In the genomic region with DNA sequence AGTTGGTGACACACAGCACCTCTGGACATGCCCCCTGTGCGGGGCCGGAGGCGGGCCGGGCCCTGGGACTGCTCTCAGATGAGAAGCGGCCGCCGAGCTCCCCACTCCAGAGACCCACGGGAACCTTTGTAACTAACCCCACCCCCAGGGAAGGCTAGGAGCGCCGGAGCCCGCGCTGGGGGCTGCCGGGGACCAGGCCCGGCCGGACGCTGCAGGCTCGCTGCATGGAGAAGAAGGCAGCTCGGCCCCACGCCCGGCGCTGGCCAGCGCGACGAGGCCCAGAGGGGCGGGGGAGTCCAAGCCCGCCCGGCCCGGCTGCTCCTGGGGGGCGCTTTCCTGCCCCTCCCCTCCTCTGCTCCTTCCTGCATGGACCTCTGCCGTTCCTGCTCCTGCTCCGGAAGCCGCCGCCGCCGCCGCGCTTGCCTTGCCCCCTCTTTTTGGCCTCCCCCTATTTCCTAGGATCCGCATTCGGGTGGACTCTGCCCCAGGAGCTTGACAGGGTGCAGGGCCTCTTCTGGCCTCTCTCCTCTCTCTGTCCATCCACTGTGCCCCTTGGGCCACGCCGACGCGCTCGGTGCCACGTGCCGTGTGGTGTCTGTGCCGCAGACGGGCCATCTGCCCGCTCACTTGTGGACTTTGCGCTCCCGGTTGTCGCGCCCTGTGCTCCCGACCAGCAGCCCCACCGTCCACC, we compare ENCODE assay signal across 21 cellular contexts. TPM values are rescaled to one million over a fixed set of nuclear protein-coding genes. Genes with fewer than 3 reads are reported as not detected.
"Had no signal": no experiment of that assay in that cellular context is flagged by ENCODE, and none has a peak within 500 bp of the region (broad histone marks: within the 10 kb centered on the region; RNA-seq: fewer than 3 reads in every experiment).

No MANE protein-coding gene starts in this region.

- H3K4me3 ChIP-seq: adrenal gland, breast epithelium, Peyer's patch, SJSA1 had no signal

- H3K9me3 ChIP-seq: adrenal gland, breast epithelium, Peyer's patch, SJSA1 had no signal

- H3K27ac Mint-ChIP-seq: activated CD4-positive, alpha-beta T cell treated with anti-CD3 and anti-CD28 coated beads for 36 hours; activated CD8-positive, alpha-beta T cell treated with anti-CD3 and anti-CD28 coated beads for 36 hours; activated naive CD8-positive, alpha-beta T cell treated with anti-CD3 and anti-CD28 coated beads, Interleukin-2, amount 10 ng/mL, durations not matched to agents 7 days and 5 days; activated T-cell treated with anti-CD3 and anti-CD28 coated beads, Interleukin-2, amount 50 U/mL, for 72 hours; activated T-helper 2 cell treated with anti-CD3 and anti-CD28 coated beads, Interferon-gamma antibody, Interleukin-2, Interleukin-4, amounts not matched to agents 10 μg/mL and 5 μg/mL and 100 μg/mL, durations not matched to agents 14 hours and 24 hours and 36 hours; T-helper 17 cell had no signal

- DNase-seq: activated CD4-positive, alpha-beta T cell treated with anti-CD3 and anti-CD28 coated beads for 36 hours; activated CD4-positive, alpha-beta T cell treated with anti-CD3 and anti-CD28 coated beads, Interleukin-2, amount 50 U/mL, for 1 hour; activated CD8-positive, alpha-beta memory T cell treated with anti-CD3 and anti-CD28 coated beads, Interleukin-2, amount 50 U/mL, for 4 hours; activated CD8-positive, alpha-beta T cell treated with anti-CD3 and anti-CD28 coated beads for 36 hours; activated naive CD4-positive, alpha-beta T cell treated with anti-CD3 and anti-CD28 coated beads, Interleukin-2, amount 50 U/mL, for 16 hours; activated naive CD8-positive, alpha-beta T cell treated with anti-CD3 and anti-CD28 coated beads, Interleukin-2, amount 10 ng/mL, durations not matched to agents 7 days and 5 days; activated T-cell treated with anti-CD3 and anti-CD28 coated beads, Interleukin-2, amount 50 U/mL, for 72 hours; adrenal gland; central memory CD4-positive, alpha-beta T cell; MM.1S; NCI-H1105; NCI-H1436 treated with DMSO at 0.1 percent for 48 hours; NCI-H187; NCI-H2081; Peyer's patch; T-helper 17 cell; T-helper 9 cell had no signal

- H3K9me3 Mint-ChIP-seq: activated CD8-positive, alpha-beta T cell treated with anti-CD3 and anti-CD28 coated beads for 36 hours; activated naive CD8-positive, alpha-beta T cell treated with anti-CD3 and anti-CD28 coated beads, Interleukin-2, amount 10 ng/mL, durations not matched to agents 7 days and 5 days; activated T-cell treated with anti-CD3 and anti-CD28 coated beads, Interleukin-2, amount 50 U/mL, for 72 hours; activated T-helper 2 cell treated with anti-CD3 and anti-CD28 coated beads, Interferon-gamma antibody, Interleukin-2, Interleukin-4, amounts not matched to agents 10 μg/mL and 5 μg/mL and 100 μg/mL, durations not matched to agents 14 hours and 24 hours and 36 hours had no signal

- H3K36me3 Mint-ChIP-seq: activated naive CD8-positive, alpha-beta T cell treated with anti-CD3 and anti-CD28 coated beads, Interleukin-2, amount 10 ng/mL, durations not matched to agents 7 days and 5 days had no signal

- H3K27me3 Mint-ChIP-seq: activated CD4-positive, alpha-beta T cell treated with anti-CD3 and anti-CD28 coated beads for 36 hours; activated CD8-positive, alpha-beta T cell treated with anti-CD3 and anti-CD28 coated beads for 36 hours; activated naive CD8-positive, alpha-beta T cell treated with anti-CD3 and anti-CD28 coated beads, Interleukin-2, amount 10 ng/mL, durations not matched to agents 7 days and 5 days; T-helper 17 cell had no signal

- H3K4me3 Mint-ChIP-seq: activated CD4-positive, alpha-beta T cell treated with anti-CD3 and anti-CD28 coated beads for 36 hours; activated CD8-positive, alpha-beta T cell treated with anti-CD3 and anti-CD28 coated beads for 36 hours; activated naive CD8-positive, alpha-beta T cell treated with anti-CD3 and anti-CD28 coated beads, Interleukin-2, amount 10 ng/mL, durations not matched to agents 7 days and 5 days; activated T-cell treated with anti-CD3 and anti-CD28 coated beads, Interleukin-2, amount 50 U/mL, for 72 hours had no signal

- H3K4me1 ChIP-seq: SJSA1 had no signal

- H3K27ac ChIP-seq: adrenal gland, Peyer's patch, SJSA1 had no signal

- H3K27me3 ChIP-seq: adrenal gland, breast epithelium, Peyer's patch, SJSA1 had no signal

RNA-seq across cellular contexts. Expression of a gene that starts 44.6 kb away (rescaled TPM):
- total RNA-seq: activated CD8-positive, alpha-beta T cell treated with anti-CD3 and anti-CD28 coated beads for 36 hours; activated naive CD8-positive, alpha-beta T cell treated with anti-CD3 and anti-CD28 coated beads, Interleukin-2, amount 10 ng/mL, durations not matched to agents 7 days and 5 days; activated T-cell treated with anti-CD3 and anti-CD28 coated beads, Interleukin-2, amount 50 U/mL, for 72 hours; activated T-helper 2 cell treated with anti-CD3 and anti-CD28 coated beads, Interferon-gamma antibody, Interleukin-2, Interleukin-4, amounts not matched to agents 10 μg/mL and 5 μg/mL and 100 μg/mL, durations not matched to agents 14 hours and 24 hours and 36 hours; adrenal gland; breast epithelium; chondrocyte; Peyer's patch; SJSA1; T-helper 17 cell had no signal
